ENCODE assay signal across 8 cellular contexts in the genomic region with DNA sequence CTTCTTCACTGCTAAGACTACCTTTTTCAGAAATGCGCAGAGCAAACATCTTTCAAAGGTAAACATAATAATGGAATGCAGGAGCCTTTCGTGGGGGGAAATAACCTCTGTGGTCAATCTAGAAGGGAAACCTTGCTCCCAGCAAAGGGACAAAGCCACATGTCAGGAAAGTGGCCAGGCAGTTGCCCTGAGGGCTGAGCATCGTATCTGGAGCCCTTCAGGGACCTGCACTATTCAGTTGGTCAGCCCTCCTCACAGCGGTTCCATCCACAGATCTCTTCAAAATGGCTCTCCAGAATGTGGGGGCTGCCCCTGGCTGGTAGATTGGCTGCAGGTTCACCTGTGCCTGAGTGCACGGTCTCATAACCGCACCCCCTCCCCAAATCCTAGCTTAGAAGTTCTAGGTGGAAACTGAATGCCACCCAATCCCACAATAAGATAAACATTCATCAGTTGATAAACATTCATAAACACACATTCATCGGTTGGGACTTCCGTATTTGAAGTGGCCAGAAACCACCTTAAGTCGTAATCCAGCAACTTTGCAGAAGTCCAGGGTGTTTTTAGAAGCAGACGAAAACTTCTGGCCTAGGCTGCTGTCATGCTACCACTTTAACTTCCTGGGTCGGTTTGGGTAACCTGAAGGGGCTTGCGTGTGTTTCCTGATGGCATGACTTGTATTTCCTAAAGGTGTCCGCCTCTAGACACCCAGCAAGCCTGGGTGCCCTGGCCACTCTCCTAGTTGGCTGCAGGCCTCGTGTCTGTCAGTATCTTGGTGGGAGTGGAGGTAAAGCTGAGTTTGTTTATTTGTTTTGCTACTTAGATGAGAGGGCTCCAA. TPM values are rescaled to one million over a fixed set of nuclear protein-coding genes. Genes with fewer than 3 reads are reported as not detected.
DNase-seq lines count a peak whose midpoint lies in the region; TF ChIP-seq lines count a peak whose summit lies in the region.

No MANE protein-coding gene starts in this region.

- no peak for TF ChIP-seq POLR2A in sigmoid colon (IDR thresholded peaks at IDR 0.05)

- intact Hi-C loops in CD14-positive monocyte (cut with micrococcal nuclease) (loop anchor here in 1 of 2 donors (2.0 kb wide), 1 partner anchor 23 kb away; no protein-coding TSS in a partner anchor), sigmoid colon (cut with DNase I) (no loop called here)

- peaks cover 0 to 5% (median 1%) of the 10 kb centered on the region in 3 donors for H3K27me3 Mint-ChIP-seq in CD14-positive monocyte (ENCODE audit: low read depth in 3 of 3)

- peaks cover 38 to 42% of the 10 kb centered on the region in 2 donors for H3K36me3 Mint-ChIP-seq in CD14-positive monocyte

- peaks cover 0 to 47% (median 32%) of the 10 kb centered on the region in 4 donors for H3K4me1 ChIP-seq in sigmoid colon

- WGBS in sigmoid colon, 2 donors, result 27 to 28% methylated on average over 14 of the region's 14 CpGs

- TF ChIP-seq CTCF in CD14-positive monocyte (IDR thresholded peaks at IDR 0.05), result no peak
- TF ChIP-seq CTCF in WERI-Rb-1 (IDR thresholded peaks at IDR 0.05; ENCODE audit: low read depth, low read length), result no peak
- TF ChIP-seq CTCF in sigmoid colon (IDR thresholded peaks at IDR 0.05), result no peak

- peaks cover 62% of the 10 kb centered on the region for H3K4me1 Mint-ChIP-seq in CD14-positive monocyte

- peak overlapping the region; percentile 99 to 100 (median 99) for H3K27ac Mint-ChIP-seq in CD14-positive monocyte

- H3K4me3 Mint-ChIP-seq in CD14-positive monocyte, result peak overlapping the region; percentile 98 to 99

- H3K36me3 ChIP-seq in WERI-Rb-1, result peaks cover 7% of the 10 kb centered on the region
- H3K36me3 ChIP-seq in sigmoid colon, result no peaks in the 10 kb centered on the region

- H3K27ac ChIP-seq in WERI-Rb-1 (peak overlapping the region; percentile 68), sigmoid colon (peak overlapping the region; percentile 56 to 78 (median 68))

- peaks cover 0 to 2% (median 0%) of the 10 kb centered on the region in 7 donors for H3K9me3 Mint-ChIP-seq in CD14-positive monocyte

- peak; percentile 68 for DNase-seq in CD14-positive monocyte (ENCODE audit: low spot score)
- peak; percentile 44 for DNase-seq in HT-29 (ENCODE audit: low spot score)
- DNase-seq in WERI-Rb-1, result no peak
- DNase-seq in germinal center (ENCODE audit: low spot score), result peak; percentile 36
- DNase-seq in sigmoid colon, result no peak
- no peak for DNase-seq in NCI-H82 treated with DMSO at 0.1 percent for 48 hours (lab: John Stamatoyannopoulos, UW; ENCODE audit: unreplicated experiment)
- DNase-seq in NCI-H774 (lab: John Stamatoyannopoulos, UW), result no peak
- DNase-seq in hepatic stellate cell (ENCODE audit: low spot score), result no peak

- no peak for TF ChIP-seq EP300 in sigmoid colon (IDR thresholded peaks at IDR 0.05)

- H3K27me3 ChIP-seq in WERI-Rb-1 (ENCODE audit: insufficient read depth, low read depth, severe bottlenecking) (no peaks in the 10 kb centered on the region), sigmoid colon (no peaks in the 10 kb centered on the region)

- H3K9me3 ChIP-seq in WERI-Rb-1 (ENCODE audit: severe bottlenecking), result no peaks in the 10 kb centered on the region
- H3K9me3 ChIP-seq in sigmoid colon, result no peaks in the 10 kb centered on the region

- H3K4me3 ChIP-seq in WERI-Rb-1 (ENCODE audit: low read depth, low read length), result peak overlapping the region; percentile 56
- H3K4me3 ChIP-seq in sigmoid colon, result peak overlapping the region; percentile 28 to 65 (median 55)

RNA-seq across cellular contexts. Expression of a gene that starts 50.5 kb away (rescaled TPM):
- polyA plus RNA-seq in CD14-positive monocyte, result 100 to 1,000 TPM in 1 of 2 donors, 10 to 100 TPM in 1; 81.6 to 127 TPM
- total RNA-seq in HT-29 (2014; rRNA removed; shearing (Covaris generic)), result 7.9 and 8.8 TPM in 2 replicates
- 1 to 10 TPM; 3.6 to 6.9 (median 4.8) TPM for total RNA-seq in sigmoid colon
- polyA plus RNA-seq in sigmoid colon, result 10 to 100 TPM in 1 of 3 donors, 1 to 10 TPM in 2; 2.5 to 25.9 (median 4.2) TPM

RNA-seq across cellular contexts. Expression of a gene that starts 54.4 kb away (rescaled TPM):
- polyA plus RNA-seq in CD14-positive monocyte (10 to 100 TPM; 16.4 to 16.8 TPM), sigmoid colon (10 to 100 TPM; 27.0 to 41.7 (median 29.4) TPM)
- 46.0 and 47.4 TPM in 2 replicates for total RNA-seq in HT-29 (2014; rRNA removed; shearing (Covaris generic))
- 10 to 100 TPM; 43.3 to 59.6 (median 54.8) TPM for total RNA-seq in sigmoid colon

Comparison
In these comparisons a context has a peak if more than half of its experiments do, and no peak if none do; other contexts are left out.
1. DNase-seq: peak in CD14-positive monocyte (single experiment), HT-29 (single experiment) and germinal center (single experiment); none in WERI-Rb-1 (single experiment), sigmoid colon (single experiment), NCI-H82 treated with DMSO at 0.1 percent for 48 hours (single experiment), NCI-H774 (single experiment) and hepatic stellate cell (single experiment).